18 cellular contexts compared by ENCODE assay signal in genomic region chr2:128599700-128600099, GRCh38.
"Had no signal": no experiment of that assay in that cellular context is flagged by ENCODE, and none has a peak within 500 bp of the region (broad histone marks: within the 10 kb centered on the region; RNA-seq: fewer than 3 reads in every experiment).

No MANE protein-coding gene starts in this region.

- ATAC-seq: activated naive CD8-positive, alpha-beta T cell treated with anti-CD3 and anti-CD28 coated beads, Interleukin-2, amount 50 U/mL, for 24 hours; T-helper 17 cell; WTC11 had no signal

- H3K36me3 ChIP-seq: ascending aorta, breast epithelium, lower lobe of right lung, ovary, SJCRH30 had no signal

- DNase-seq: activated CD4-positive, alpha-beta T cell treated with anti-CD3 and anti-CD28 coated beads, Interleukin-2, amount 10 ng/mL, durations not matched to agents 7 days and 5 days; activated naive CD4-positive, alpha-beta T cell treated with Interleukin-2 at 50 U/mL for 16 hours; activated naive CD8-positive, alpha-beta T cell treated with anti-CD3 and anti-CD28 coated beads, Interleukin-2, amount 50 U/mL, for 24 hours; foreskin melanocyte; kidney glomerular epithelial cell; lower lobe of right lung; midbrain; SJCRH30; stimulated activated CD4-positive, alpha-beta T cell treated with anti-CD3 and anti-CD28 coated beads, Interleukin-15, amount 100 ng/mL, for 24 hours; stimulated activated CD4-positive, alpha-beta T cell treated with anti-CD3 and anti-CD28 coated beads, Interleukin-4, amount 100 ng/mL, for 1 hour; stimulated activated naive CD4-positive, alpha-beta T cell treated with Interleukin-2 at 50 U/mL for 16 hours; T-helper 17 cell had no signal

- H3K4me3 ChIP-seq: ascending aorta, breast epithelium, lower lobe of right lung, ovary, SJCRH30 had no signal

- H3K9me3 Mint-ChIP-seq: activated CD4-positive, alpha-beta T cell treated with anti-CD3 and anti-CD28 coated beads, Interleukin-2, amount 10 ng/mL, durations not matched to agents 7 days and 5 days; activated naive CD8-positive, alpha-beta T cell treated with anti-CD3 and anti-CD28 coated beads, Interleukin-2, amount 50 U/mL, for 24 hours; type B pancreatic cell; WTC11 had no signal

- H3K27me3 ChIP-seq: ascending aorta, breast epithelium, ovary, SJCRH30 had no signal

- H3K4me1 ChIP-seq: ascending aorta, breast epithelium had no signal

- H3K27me3 Mint-ChIP-seq: activated CD4-positive, alpha-beta T cell treated with anti-CD3 and anti-CD28 coated beads, Interleukin-2, amount 10 ng/mL, durations not matched to agents 7 days and 5 days; activated naive CD8-positive, alpha-beta T cell treated with anti-CD3 and anti-CD28 coated beads, Interleukin-2, amount 50 U/mL, for 24 hours had no signal

- H3K27ac ChIP-seq: ascending aorta, breast epithelium, epithelial cell of prostate, lower lobe of right lung, ovary, SJCRH30 had no signal

- H3K27ac Mint-ChIP-seq: activated CD4-positive, alpha-beta T cell treated with anti-CD3 and anti-CD28 coated beads, Interleukin-2, amount 10 ng/mL, durations not matched to agents 7 days and 5 days; activated naive CD8-positive, alpha-beta T cell treated with anti-CD3 and anti-CD28 coated beads, Interleukin-2, amount 50 U/mL, for 24 hours; T-helper 17 cell; type B pancreatic cell; WTC11 had no signal

- H3K4me1 Mint-ChIP-seq: activated CD4-positive, alpha-beta T cell treated with anti-CD3 and anti-CD28 coated beads, Interleukin-2, amount 10 ng/mL, durations not matched to agents 7 days and 5 days; activated naive CD8-positive, alpha-beta T cell treated with anti-CD3 and anti-CD28 coated beads, Interleukin-2, amount 50 U/mL, for 24 hours; T-helper 17 cell had no signal

- H3K9me3 ChIP-seq: ascending aorta, breast epithelium, lower lobe of right lung, ovary, SJCRH30 had no signal

- H3K36me3 Mint-ChIP-seq: type B pancreatic cell, WTC11 had no signal

- H3K4me3 Mint-ChIP-seq: activated CD4-positive, alpha-beta T cell treated with anti-CD3 and anti-CD28 coated beads, Interleukin-2, amount 10 ng/mL, durations not matched to agents 7 days and 5 days; activated naive CD8-positive, alpha-beta T cell treated with anti-CD3 and anti-CD28 coated beads, Interleukin-2, amount 50 U/mL, for 24 hours; T-helper 17 cell; type B pancreatic cell; WTC11 had no signal
